9 cellular contexts compared by ENCODE assay signal in the genomic region with DNA sequence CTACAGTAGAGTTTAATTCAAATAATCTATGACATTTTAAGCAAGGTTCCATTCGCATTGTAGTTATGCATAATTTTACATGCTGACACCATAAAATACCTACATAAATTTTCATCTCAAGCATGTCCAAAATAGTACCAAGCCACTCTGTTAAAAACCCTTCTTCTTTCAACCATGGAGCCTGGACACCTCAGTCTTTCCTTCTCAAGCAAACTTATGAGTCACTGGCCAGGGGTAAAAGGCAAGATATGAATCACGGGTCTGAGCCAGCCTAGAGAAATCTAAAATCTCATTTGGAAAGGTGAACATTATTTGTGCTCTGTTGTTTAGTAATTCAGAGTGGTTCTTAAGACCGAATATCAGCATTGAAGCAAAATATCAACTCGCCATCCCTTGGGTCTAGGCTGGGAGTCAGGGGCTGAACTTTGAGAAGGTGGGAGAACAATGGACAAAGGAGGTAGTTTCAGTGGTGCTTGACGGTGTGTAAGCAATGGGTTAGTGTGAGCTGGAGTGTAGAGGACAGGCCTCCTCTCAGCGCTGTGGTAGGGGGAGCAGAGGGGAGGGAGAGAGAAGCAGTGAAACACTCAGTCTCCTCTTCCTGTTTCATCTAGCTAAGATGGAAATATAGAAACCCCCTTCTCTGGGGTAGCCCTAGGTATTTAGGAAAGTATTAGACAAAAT. TPM values are rescaled to one million over a fixed set of nuclear protein-coding genes. Genes with fewer than 3 reads are reported as not detected.
A peak's percentile ranks its signal among the peaks of the same experiment; 100 is the strongest.
DNase-seq lines count a peak whose midpoint lies in the region; ATAC-seq and TF ChIP-seq lines count a peak whose summit lies in the region.
"Had no signal": no experiment of that assay in that cellular context is flagged by ENCODE, and none has a peak within 500 bp of the region (broad histone marks: within the 10 kb centered on the region; RNA-seq: fewer than 3 reads in every experiment).

No MANE protein-coding gene starts in this region.

- peak overlapping the region; percentile 1 for H3K4me3 Mint-ChIP-seq in stimulated activated effector memory CD8-positive, alpha-beta T cell treated with anti-CD3 and anti-CD28 coated beads, Interleukin-12 subunit alpha, Interleukin-12 subunit beta, amount 100 ng/mL, for 72 hours
- H3K4me3 Mint-ChIP-seq in immature natural killer cell: no peak overlapping the region
- H3K4me3 Mint-ChIP-seq: effector memory CD8-positive, alpha-beta T cell had no signal

- no peak for TF ChIP-seq POLR2A in erythroblast (IDR thresholded peaks at IDR 0.05; ENCODE audit: low read length)

- DNase-seq in RKO (ENCODE audit: low spot score) (peak; percentile 72), GDM1 (lab: John Stamatoyannopoulos, UW) (no peak), erythroblast (lab: John Stamatoyannopoulos, UW) (no peak), immature natural killer cell (no peak)
- no peak for DNase-seq in stimulated activated effector memory CD8-positive, alpha-beta T cell treated with anti-CD3 and anti-CD28 coated beads, Interleukin-12 subunit alpha, Interleukin-12 subunit beta, amount 100 ng/mL, for 72 hours (ENCODE audit: low spot score in 2 of 2)
- DNase-seq: effector memory CD8-positive, alpha-beta T cell had no signal

- H3K9me3 Mint-ChIP-seq in stimulated activated effector memory CD8-positive, alpha-beta T cell treated with anti-CD3 and anti-CD28 coated beads, Interleukin-12 subunit alpha, Interleukin-12 subunit beta, amount 100 ng/mL, for 72 hours: no peaks in the 10 kb centered on the region
- H3K9me3 Mint-ChIP-seq in immature natural killer cell: peaks cover 0 to 2% (median 0%) of the 10 kb centered on the region in 6 donors
- H3K9me3 Mint-ChIP-seq: effector memory CD8-positive, alpha-beta T cell had no signal

- peak; percentile 77 for ATAC-seq in GM19035 (IDR thresholded peaks at IDR 0.05; ENCODE audit: unreplicated experiment)
- peak; percentile 83 for ATAC-seq in HG02763 (IDR thresholded peaks at IDR 0.05; ENCODE audit: unreplicated experiment)
- ATAC-seq in stimulated activated effector memory CD8-positive, alpha-beta T cell treated with anti-CD3 and anti-CD28 coated beads, Interleukin-12 subunit alpha, Interleukin-12 subunit beta, amount 100 ng/mL, for 72 hours: peak; percentile 84
- ATAC-seq: effector memory CD8-positive, alpha-beta T cell had no signal

- peaks cover 12% of the 10 kb centered on the region for H3K4me1 Mint-ChIP-seq in stimulated activated effector memory CD8-positive, alpha-beta T cell treated with anti-CD3 and anti-CD28 coated beads, Interleukin-12 subunit alpha, Interleukin-12 subunit beta, amount 100 ng/mL, for 72 hours
- no peaks in the 10 kb centered on the region for H3K4me1 Mint-ChIP-seq in immature natural killer cell

- H3K27ac Mint-ChIP-seq in stimulated activated effector memory CD8-positive, alpha-beta T cell treated with anti-CD3 and anti-CD28 coated beads, Interleukin-12 subunit alpha, Interleukin-12 subunit beta, amount 100 ng/mL, for 72 hours: no peak overlapping the region
- no peak overlapping the region for H3K27ac Mint-ChIP-seq in immature natural killer cell
- H3K27ac Mint-ChIP-seq: effector memory CD8-positive, alpha-beta T cell; IgD-negative memory B cell had no signal

- H3K36me3 Mint-ChIP-seq in stimulated activated effector memory CD8-positive, alpha-beta T cell treated with anti-CD3 and anti-CD28 coated beads, Interleukin-12 subunit alpha, Interleukin-12 subunit beta, amount 100 ng/mL, for 72 hours: no peaks in the 10 kb centered on the region
- H3K36me3 Mint-ChIP-seq in immature natural killer cell: no peaks in the 10 kb centered on the region

- H3K27me3 Mint-ChIP-seq in immature natural killer cell (ENCODE audit: low read depth in 3 of 3): peaks cover 2 to 4% (median 3%) of the 10 kb centered on the region in 3 donors

RNA-seq across cellular contexts. Expression of gene GPAM, which starts 19.1 kb away (rescaled TPM):
- 1 to 10 TPM in 1 of 3 donors, under 1 TPM in 1, not detected in 1; 0.97 to 2.0 TPM for polyA plus RNA-seq in immature natural killer cell
